Comparison of ENCODE assay signal across 22 cellular contexts in the genomic region with DNA sequence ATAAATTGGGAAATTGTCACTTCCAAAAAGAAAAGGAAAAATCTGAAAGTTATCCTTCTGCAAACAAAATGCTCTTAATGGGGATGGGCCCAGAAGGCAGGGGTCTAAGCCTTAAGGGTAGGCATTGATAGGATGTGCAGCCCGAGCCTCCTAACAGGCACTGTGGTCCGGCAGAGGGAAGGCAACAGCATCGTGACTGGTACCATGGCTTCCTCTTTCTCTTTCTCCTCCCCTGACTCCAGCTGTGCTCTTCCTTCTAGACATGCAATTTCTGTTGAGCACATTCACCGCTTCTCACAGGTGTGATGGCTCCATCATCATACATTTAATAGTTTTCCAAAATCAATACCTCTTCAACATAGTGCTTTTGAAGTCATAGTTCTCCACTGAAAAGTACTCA.
DNase-seq lines count a peak whose midpoint lies in the region; ATAC-seq and TF ChIP-seq lines count a peak whose summit lies in the region.
"Had no signal": no experiment of that assay in that cellular context is flagged by ENCODE, and none has a peak within 500 bp of the region (broad histone marks: within the 10 kb centered on the region; RNA-seq: fewer than 3 reads in every experiment).

No MANE protein-coding gene starts in this region.

- no peaks in the 10 kb centered on the region for H3K36me3 Mint-ChIP-seq in CD8-positive, alpha-beta T cell
- H3K36me3 Mint-ChIP-seq: activated naive CD8-positive, alpha-beta T cell treated with anti-CD3 and anti-CD28 coated beads, Interleukin-2, amount 10 ng/mL, durations not matched to agents 7 days and 5 days; naive thymus-derived CD8-positive, alpha-beta T cell had no signal

- H3K4me1 ChIP-seq in upper lobe of right lung, result no peaks in the 10 kb centered on the region
- H3K4me1 ChIP-seq in CD8-positive, alpha-beta T cell (ENCODE audit: insufficient read depth, low read length), result no peaks in the 10 kb centered on the region
- H3K4me1 ChIP-seq: body of pancreas, esophagus squamous epithelium, gastroesophageal sphincter had no signal

- TF ChIP-seq CTCF in upper lobe of right lung (IDR thresholded peaks at IDR 0.05), result no peak
- no peak for TF ChIP-seq CTCF in CD8-positive, alpha-beta T cell (IDR thresholded peaks at IDR 0.05)

- peaks cover 3% of the 10 kb centered on the region for H3K27me3 Mint-ChIP-seq in CD8-positive, alpha-beta T cell (ENCODE audit: low read depth)

- CTCF ChIA-PET in CD8-positive, alpha-beta T cell (lab: Charles Lee), result no interaction called here

- intact Hi-C loops in upper lobe of right lung (cut with DNase I), result no loop called here
- intact Hi-C loops in CD8-positive, alpha-beta T cell (cut with DNase I, micrococcal nuclease), result no loop called here

- peak; percentile 67 for ATAC-seq in upper lobe of right lung
- no peak for ATAC-seq in CD8-positive, alpha-beta T cell
- ATAC-seq: body of pancreas; gastroesophageal sphincter; naive thymus-derived CD8-positive, alpha-beta T cell had no signal

- no peaks in the 10 kb centered on the region for H3K9me3 ChIP-seq in upper lobe of right lung
- H3K9me3 ChIP-seq in CD8-positive, alpha-beta T cell (ENCODE audit: low read length), result no peaks in the 10 kb centered on the region
- H3K9me3 ChIP-seq: body of pancreas, esophagus squamous epithelium, gastroesophageal sphincter had no signal

- H3K4me1 Mint-ChIP-seq in CD8-positive, alpha-beta T cell (ENCODE audit: low read depth), result no peaks in the 10 kb centered on the region
- H3K4me1 Mint-ChIP-seq: activated CD4-positive, alpha-beta T cell treated with anti-CD3 and anti-CD28 coated beads, Interleukin-2, amount 10 ng/mL, durations not matched to agents 7 days and 5 days had no signal

- H3K9me3 Mint-ChIP-seq in CD8-positive, alpha-beta T cell, result no peaks in the 10 kb centered on the region
- H3K9me3 Mint-ChIP-seq: activated CD4-positive, alpha-beta T cell treated with anti-CD3 and anti-CD28 coated beads, Interleukin-2, amount 10 ng/mL, durations not matched to agents 7 days and 5 days; activated T-helper 2 cell treated with anti-CD3 and anti-CD28 coated beads, Interferon-gamma antibody, Interleukin-2, Interleukin-4, amounts not matched to agents 10 μg/mL and 5 μg/mL and 100 μg/mL, durations not matched to agents 14 hours and 24 hours and 36 hours had no signal

- POLR2A ChIA-PET in CD8-positive, alpha-beta T cell (lab: Charles Lee), result no interaction called here

- H3K27me3 ChIP-seq in upper lobe of right lung, result no peaks in the 10 kb centered on the region
- no peaks in the 10 kb centered on the region for H3K27me3 ChIP-seq in CD8-positive, alpha-beta T cell (ENCODE audit: insufficient read depth, low read length)
- H3K27me3 ChIP-seq: body of pancreas, esophagus squamous epithelium, gastroesophageal sphincter had no signal

- no peak overlapping the region for H3K27ac Mint-ChIP-seq in CD8-positive, alpha-beta T cell
- H3K27ac Mint-ChIP-seq: activated CD4-positive, alpha-beta T cell treated with anti-CD3 and anti-CD28 coated beads, Interleukin-2, amount 10 ng/mL, durations not matched to agents 7 days and 5 days; activated naive CD8-positive, alpha-beta T cell treated with anti-CD3 and anti-CD28 coated beads, Interleukin-2, amount 10 ng/mL, durations not matched to agents 7 days and 5 days; activated T-helper 2 cell treated with anti-CD3 and anti-CD28 coated beads, Interferon-gamma antibody, Interleukin-2, Interleukin-4, amounts not matched to agents 10 μg/mL and 5 μg/mL and 100 μg/mL, durations not matched to agents 14 hours and 24 hours and 36 hours; naive thymus-derived CD8-positive, alpha-beta T cell had no signal

- H3K27ac ChIP-seq in upper lobe of right lung, result no peak overlapping the region
- no peak overlapping the region for H3K27ac ChIP-seq in CD8-positive, alpha-beta T cell (ENCODE audit: low read depth, low read length)
- H3K27ac ChIP-seq: body of pancreas, esophagus squamous epithelium, gastroesophageal sphincter had no signal

- no peaks in the 10 kb centered on the region for H3K36me3 ChIP-seq in upper lobe of right lung
- no peaks in the 10 kb centered on the region for H3K36me3 ChIP-seq in CD8-positive, alpha-beta T cell (ENCODE audit: insufficient read depth, low read length)
- H3K36me3 ChIP-seq: esophagus squamous epithelium, gastroesophageal sphincter had no signal

- no peak overlapping the region for H3K4me3 Mint-ChIP-seq in CD8-positive, alpha-beta T cell
- H3K4me3 Mint-ChIP-seq: activated CD4-positive, alpha-beta T cell treated with anti-CD3 and anti-CD28 coated beads, Interleukin-2, amount 10 ng/mL, durations not matched to agents 7 days and 5 days; activated naive CD8-positive, alpha-beta T cell treated with anti-CD3 and anti-CD28 coated beads, Interleukin-2, amount 10 ng/mL, durations not matched to agents 7 days and 5 days; naive thymus-derived CD8-positive, alpha-beta T cell had no signal

- no peak overlapping the region for H3K4me3 ChIP-seq in upper lobe of right lung
- no peak overlapping the region for H3K4me3 ChIP-seq in CD8-positive, alpha-beta T cell (ENCODE audit: low read depth, low read length)
- H3K4me3 ChIP-seq: body of pancreas, esophagus squamous epithelium, gastroesophageal sphincter had no signal

- peak; percentile 22 for DNase-seq in NCI-H2227 treated with DMSO at 0.1 percent for 48 hours (lab: John Stamatoyannopoulos, UW)
- DNase-seq in NCI-H2227 (lab: John Stamatoyannopoulos, UW; ENCODE audit: unreplicated experiment), result no peak
- peak; percentile 36 for DNase-seq in NCI-H345 (lab: John Stamatoyannopoulos, UW)
- peak; percentile 21 for DNase-seq in UCSD-AML1 (lab: John Stamatoyannopoulos, UW; ENCODE audit: unreplicated experiment)
- DNase-seq in upper lobe of right lung, result no peak
- DNase-seq in CD8-positive, alpha-beta T cell, result no peak
- no peak for DNase-seq in AG08396 (ENCODE audit: low spot score)
- DNase-seq in NCI-H187 treated with DMSO at 0.1 percent for 48 hours (lab: John Stamatoyannopoulos, UW), result no peak
- DNase-seq: activated CD4-positive, alpha-beta T cell treated with anti-CD3 and anti-CD28 coated beads, Interleukin-2, amount 10 ng/mL, durations not matched to agents 7 days and 5 days; activated naive CD8-positive, alpha-beta T cell treated with anti-CD3 and anti-CD28 coated beads, Interleukin-2, amount 10 ng/mL, durations not matched to agents 7 days and 5 days; body of pancreas; C1 segment of cervical spinal cord; effector memory CD4-positive, alpha-beta T cell; esophagus squamous epithelium; mammary epithelial cell; naive thymus-derived CD8-positive, alpha-beta T cell; NCI-H1105; NCI-H2171 treated with DMSO at 0.1 percent for 48 hours; RPMI8226; stimulated activated CD4-positive, alpha-beta T cell treated with anti-CD3 and anti-CD28 coated beads, Interleukin-12 subunit alpha, Interleukin-12 subunit beta, amount 100 ng/mL, for 4 hours had no signal

Comparison
In these comparisons a context has a peak if more than half of its experiments do, and no peak if none do; other contexts are left out.
1. DNase-seq: peak in NCI-H2227 treated with DMSO at 0.1 percent for 48 hours (single experiment), NCI-H345 (single experiment) and UCSD-AML1 (single experiment); none in NCI-H2227 (single experiment), upper lobe of right lung (single experiment), CD8-positive, alpha-beta T cell (0 of 7), AG08396 (single experiment) and NCI-H187 treated with DMSO at 0.1 percent for 48 hours (single experiment).